8 cellular contexts compared by ENCODE assay signal in the genomic region with DNA sequence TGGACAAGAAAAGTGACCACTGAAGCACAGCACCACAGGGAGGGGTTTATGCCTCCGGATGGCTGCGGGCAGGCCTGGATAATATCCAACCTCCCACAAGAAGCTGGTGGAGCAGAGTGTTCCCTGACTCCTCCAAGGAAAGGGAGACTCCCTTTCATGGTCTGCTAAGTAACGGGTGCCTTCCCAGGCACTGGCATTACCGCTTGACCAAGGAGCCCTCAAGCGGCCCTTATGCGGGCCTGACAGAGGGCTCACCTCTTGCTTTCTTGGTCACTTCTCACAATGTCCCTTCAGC. TPM values are rescaled to one million over a fixed set of nuclear protein-coding genes. Genes with fewer than 3 reads are reported as not detected.
DNase-seq lines count a peak whose midpoint lies in the region; ATAC-seq and TF ChIP-seq lines count a peak whose summit lies in the region.
"Not testable (repeated sequence)": the region's sequence is repeated elsewhere in the genome, so short reads cannot be mapped to it uniquely, and the experiment has no call there.

No MANE protein-coding gene starts in this region.

- H3K36me3 ChIP-seq in GM23338 (ENCODE audit: insufficient read depth); RWPE2 (ENCODE audit: low read depth); right atrium auricular region; smooth muscle cell (ENCODE audit: low read depth): not testable (repeated sequence)

- H3K9me2 ChIP-seq in GM23338 (ENCODE audit: insufficient read depth): not testable (repeated sequence)

- peak overlapping the region; percentile 80 for H3K4me3 Mint-ChIP-seq in GM23338
- H3K4me3 Mint-ChIP-seq in activated T-helper 17 cell treated with anti-CD3 and anti-CD28 coated beads, Interleukin-2, amount 50 U/mL, for 72 hours: peak overlapping the region; percentile 86
- H3K4me3 Mint-ChIP-seq in natural killer cell treated with Interleukin-12 subunit alpha and Interleukin-12 subunit beta and Interleukin-15 and Interleukin-18, amount 100 ng/mL, for 72 hours: peak overlapping the region; percentile 92

- not testable (repeated sequence) for ATAC-seq in GM23338; RWPE2 (ENCODE audit: low read depth); activated T-helper 17 cell treated with anti-CD3 and anti-CD28 coated beads, Interleukin-2, amount 50 U/mL, for 72 hours (replicated peaks); natural killer cell treated with Interleukin-12 subunit alpha and Interleukin-12 subunit beta and Interleukin-15 and Interleukin-18, amount 100 ng/mL, for 72 hours

- H3K9me3 Mint-ChIP-seq in GM23338: peaks cover 10% of the 10 kb centered on the region
- H3K9me3 Mint-ChIP-seq in activated T-helper 17 cell treated with anti-CD3 and anti-CD28 coated beads, Interleukin-2, amount 50 U/mL, for 72 hours; natural killer cell treated with Interleukin-12 subunit alpha and Interleukin-12 subunit beta and Interleukin-15 and Interleukin-18, amount 100 ng/mL, for 72 hours: not testable (repeated sequence)

- H3K27me3 ChIP-seq in GM23338 (ENCODE audit: insufficient read depth); RWPE2 (ENCODE audit: insufficient read depth, poor library complexity, severe bottlenecking); right atrium auricular region; smooth muscle cell (ENCODE audit: low read depth): not testable (repeated sequence)

- H3K27me3 Mint-ChIP-seq in GM23338 (ENCODE audit: insufficient read depth, low read depth, poor library complexity): peaks cover 13% of the 10 kb centered on the region
- H3K27me3 Mint-ChIP-seq in activated T-helper 17 cell treated with anti-CD3 and anti-CD28 coated beads, Interleukin-2, amount 50 U/mL, for 72 hours; natural killer cell treated with Interleukin-12 subunit alpha and Interleukin-12 subunit beta and Interleukin-15 and Interleukin-18, amount 100 ng/mL, for 72 hours: not testable (repeated sequence)

- H3K4me1 ChIP-seq in GM23338 (ENCODE audit: insufficient read depth) (peaks cover 45% of the 10 kb centered on the region), right atrium auricular region (peaks cover 0 to 15% of the 10 kb centered on the region in 2 donors), smooth muscle cell (ENCODE audit: low read depth) (peaks cover 13% of the 10 kb centered on the region)
- H3K4me1 ChIP-seq in RWPE2 (ENCODE audit: insufficient read depth, poor library complexity, severe bottlenecking): not testable (repeated sequence)

- 42% methylated on average over 6 of the region's 6 CpGs for WGBS in smooth muscle cell (ENCODE audit: low lambda C conversion rate)

- H3K9ac ChIP-seq in smooth muscle cell (ENCODE audit: low read depth): peak overlapping the region; percentile 24

- peaks cover 36% of the 10 kb centered on the region for H3K4me1 Mint-ChIP-seq in GM23338
- H3K4me1 Mint-ChIP-seq in activated T-helper 17 cell treated with anti-CD3 and anti-CD28 coated beads, Interleukin-2, amount 50 U/mL, for 72 hours: peaks cover 13% of the 10 kb centered on the region
- peaks cover 16 to 18% of the 10 kb centered on the region in 2 donors for H3K4me1 Mint-ChIP-seq in natural killer cell treated with Interleukin-12 subunit alpha and Interleukin-12 subunit beta and Interleukin-15 and Interleukin-18, amount 100 ng/mL, for 72 hours (ENCODE audit: low read depth in 2 of 2)

- not testable (repeated sequence) for DNase-seq in GM23338 (ENCODE audit: low spot score); RWPE2 (ENCODE audit: low spot score); coronary artery (ENCODE audit: low spot score); right atrium auricular region (ENCODE audit: low spot score); natural killer cell treated with Interleukin-12 subunit alpha and Interleukin-12 subunit beta and Interleukin-15 and Interleukin-18, amount 100 ng/mL, for 72 hours (ENCODE audit: low spot score); smooth muscle cell (lab: John Stamatoyannopoulos, UW; ENCODE audit: unreplicated experiment)

- not testable (repeated sequence) for TF ChIP-seq CTCF in 22Rv1 (IDR thresholded peaks at IDR 0.05); GM23338 (conservative IDR thresholded peaks at IDR 0.05; ENCODE audit: low read depth in 2 of 2); RWPE2 (IDR thresholded peaks at IDR 0.05; ENCODE audit: poor library complexity, severe bottlenecking); coronary artery (IDR thresholded peaks at IDR 0.05); right atrium auricular region (IDR thresholded peaks at IDR 0.05); smooth muscle cell (IDR thresholded peaks at IDR 0.05; ENCODE audit: borderline replicate concordance, insufficient read depth, poor library complexity, severe bottlenecking)

- H3K4me3 ChIP-seq in GM23338 (peak overlapping the region; percentile 42), RWPE2 (ENCODE audit: severe bottlenecking) (peak overlapping the region; percentile 23), coronary artery (peak overlapping the region; percentile 89), right atrium auricular region (peak overlapping the region in 1 of 2 donors; percentile 71), smooth muscle cell (peak overlapping the region; percentile 43)

- H3K36me3 Mint-ChIP-seq in GM23338 (ENCODE audit: low read depth): peaks cover 19% of the 10 kb centered on the region
- H3K36me3 Mint-ChIP-seq in activated T-helper 17 cell treated with anti-CD3 and anti-CD28 coated beads, Interleukin-2, amount 50 U/mL, for 72 hours (ENCODE audit: low read depth); natural killer cell treated with Interleukin-12 subunit alpha and Interleukin-12 subunit beta and Interleukin-15 and Interleukin-18, amount 100 ng/mL, for 72 hours: not testable (repeated sequence)

- not testable (repeated sequence) for H3K27ac Mint-ChIP-seq in GM23338
- H3K27ac Mint-ChIP-seq in activated T-helper 17 cell treated with anti-CD3 and anti-CD28 coated beads, Interleukin-2, amount 50 U/mL, for 72 hours: peak overlapping the region; percentile 89
- H3K27ac Mint-ChIP-seq in natural killer cell treated with Interleukin-12 subunit alpha and Interleukin-12 subunit beta and Interleukin-15 and Interleukin-18, amount 100 ng/mL, for 72 hours: peak overlapping the region; percentile 70 to 92

- H3K4me2 ChIP-seq in GM23338 (peak overlapping the region; percentile 58), smooth muscle cell (peak overlapping the region; percentile 68)

- peaks cover 26% of the 10 kb centered on the region for H3F3A ChIP-seq in GM23338 (replicated peaks; ENCODE audit: low read depth)
- peaks cover 38% of the 10 kb centered on the region for H3F3A ChIP-seq in smooth muscle cell (ENCODE audit: low read depth)

- not testable (repeated sequence) for H3K9me3 ChIP-seq in RWPE2 (ENCODE audit: severe bottlenecking); right atrium auricular region; smooth muscle cell (replicated peaks; ENCODE audit: low read depth)

- not testable (repeated sequence) for H2AFZ ChIP-seq in GM23338; smooth muscle cell (ENCODE audit: low read depth)

- H4K20me1 ChIP-seq in GM23338 (replicated peaks; ENCODE audit: insufficient read depth); smooth muscle cell (ENCODE audit: low read depth): not testable (repeated sequence)

- H3K79me2 ChIP-seq in GM23338 (replicated peaks; ENCODE audit: insufficient read depth); smooth muscle cell (ENCODE audit: low read depth): not testable (repeated sequence)

- H3K27ac ChIP-seq in 22Rv1 (peak overlapping the region; percentile 3; the same call in 1 of the 2 replicates), GM23338 (ENCODE audit: low read depth) (peak overlapping the region; percentile 47), RWPE2 (ENCODE audit: poor library complexity, severe bottlenecking) (peak overlapping the region; percentile 9), coronary artery (peak overlapping the region; percentile 80 to 97), right atrium auricular region (peak overlapping the region; percentile 70 to 91), smooth muscle cell (ENCODE audit: low read depth) (peak overlapping the region; percentile 77)

RNA-seq across cellular contexts. Expression of a gene that starts 22.5 kb away (rescaled TPM):
- total RNA-seq in GM23338 (2014; rRNA removed; shearing (Covaris generic)): 4.2 and 14.8 TPM in 2 replicates
- polyA plus RNA-seq in GM23338 (2016; fragmentation: Nextera tagmentation; extraction: Ambion mirVana): 6.0 and 7.6 TPM in 2 replicates
- 1 to 10 TPM; 3.8 to 8.4 TPM for total RNA-seq in activated T-helper 17 cell treated with anti-CD3 and anti-CD28 coated beads, Interleukin-2, amount 50 U/mL, for 72 hours
- total RNA-seq in right atrium auricular region: 1 to 10 TPM; 8.0 to 8.4 TPM
- 1 to 10 TPM; 5.7 to 8.3 TPM for total RNA-seq in natural killer cell treated with Interleukin-12 subunit alpha and Interleukin-12 subunit beta and Interleukin-15 and Interleukin-18, amount 100 ng/mL, for 72 hours
- total RNA-seq in smooth muscle cell: 12.3 and 48.6 TPM in 2 replicates
- polyA plus RNA-seq in smooth muscle cell: 17.6 and 19.7 TPM in 2 replicates

RNA-seq across cellular contexts. Expression of a gene that starts 27.9 kb away (rescaled TPM):
- total RNA-seq in GM23338 (2014; rRNA removed; shearing (Covaris generic)): 25.4 and 32.8 TPM in 2 replicates
- 23.5 and 24.1 TPM in 2 replicates for polyA plus RNA-seq in GM23338 (2016; fragmentation: Nextera tagmentation; extraction: Ambion mirVana)
- 10 to 100 TPM; 23.6 to 27.2 TPM for total RNA-seq in activated T-helper 17 cell treated with anti-CD3 and anti-CD28 coated beads, Interleukin-2, amount 50 U/mL, for 72 hours
- 10 to 100 TPM; 10.2 to 15.8 TPM for total RNA-seq in right atrium auricular region
- total RNA-seq in natural killer cell treated with Interleukin-12 subunit alpha and Interleukin-12 subunit beta and Interleukin-15 and Interleukin-18, amount 100 ng/mL, for 72 hours: 10 to 100 TPM; 35.5 to 36.0 TPM
- total RNA-seq in smooth muscle cell: 38.2 and 41.3 TPM in 2 replicates
- 62.5 and 73.5 TPM in 2 replicates for polyA plus RNA-seq in smooth muscle cell

RNA-seq across cellular contexts. Expression of a gene that starts 36.7 kb away (rescaled TPM):
- total RNA-seq in GM23338 (2014; rRNA removed; shearing (Covaris generic)): 304 and 484 TPM in 2 replicates
- polyA plus RNA-seq in GM23338 (2016; fragmentation: Nextera tagmentation; extraction: Ambion mirVana) (1,371 and 1,518 TPM in 2 replicates), smooth muscle cell (574 and 631 TPM in 2 replicates)
- total RNA-seq in activated T-helper 17 cell treated with anti-CD3 and anti-CD28 coated beads, Interleukin-2, amount 50 U/mL, for 72 hours: 100 to 1,000 TPM; 247 to 395 TPM
- total RNA-seq in right atrium auricular region (100 to 1,000 TPM; 677 to 684 TPM), smooth muscle cell (516 and 848 TPM in 2 replicates)
- total RNA-seq in natural killer cell treated with Interleukin-12 subunit alpha and Interleukin-12 subunit beta and Interleukin-15 and Interleukin-18, amount 100 ng/mL, for 72 hours: 100 to 1,000 TPM; 260 to 346 TPM

RNA-seq across cellular contexts. Expression of a gene that starts 44.1 kb away (rescaled TPM):
- total RNA-seq in GM23338 (2014; rRNA removed; shearing (Covaris generic)): 102 and 127 TPM in 2 replicates
- polyA plus RNA-seq in GM23338 (2016; fragmentation: Nextera tagmentation; extraction: Ambion mirVana) (112 and 127 TPM in 2 replicates), smooth muscle cell (127 and 149 TPM in 2 replicates)
- total RNA-seq in activated T-helper 17 cell treated with anti-CD3 and anti-CD28 coated beads, Interleukin-2, amount 50 U/mL, for 72 hours: 10 to 100 TPM; 62.0 to 93.1 TPM
- total RNA-seq in right atrium auricular region (100 to 1,000 TPM; 111 to 125 TPM), smooth muscle cell (68.0 and 73.0 TPM in 2 replicates)
- total RNA-seq in natural killer cell treated with Interleukin-12 subunit alpha and Interleukin-12 subunit beta and Interleukin-15 and Interleukin-18, amount 100 ng/mL, for 72 hours: 10 to 100 TPM; 95.1 to 96.4 TPM

Comparison
In these comparisons a context has a peak if more than half of its experiments do, and no peak if none do; other contexts are left out.
1. H3K27ac ChIP-seq: peak in every context shown above with its lines; median percentile 88 in coronary artery; 80 in right atrium auricular region; 77 in smooth muscle cell; 47 in GM23338; 9 in RWPE2; 3 in 22Rv1.